1 cellular context compared by ENCODE assay signal in genomic region chr5:172528440-172528839, GRCh38.
TF ChIP-seq lines count a peak whose summit lies in the region.

No MANE protein-coding gene starts in this region.

TF ChIP-seq in K562, 482 proteins besides CTCF, POLR2A, EP300 and RAD21 (continued from another document):
- TF ChIP-seq TEAD4 (IDR thresholded peaks at IDR 0.05; ENCODE audit: low read length) (no peak), TEAD4 (CRISPR knock-in tag; IDR thresholded peaks at IDR 0.05; ENCODE audit: borderline replicate concordance) (no peak), RAD51 (IDR thresholded peaks at IDR 0.05; ENCODE audit: borderline replicate concordance, low read depth) (peak; percentile 82), C11orf30 (IDR thresholded peaks at IDR 0.05; ENCODE audit: low read depth) (no peak), DPF2 (IDR thresholded peaks at IDR 0.05) (no peak), MYNN (IDR thresholded peaks at IDR 0.05) (no peak), MYNN (CRISPR knock-in tag; IDR thresholded peaks at IDR 0.05) (no peak), ZHX1 (conservative IDR thresholded peaks at IDR 0.05; ENCODE audit: low read length) (no peak)
